ENCODE assay signal across 1 cellular context in genomic region chr17:38870259-38871165, GRCh38.
TF ChIP-seq lines count a peak whose summit lies in the region.

No MANE protein-coding gene starts in this region.

TF ChIP-seq in SK-N-SH treated with all-trans-retinoic acid at 6 μM for 48 hours, 23 proteins besides CTCF, POLR2A, EP300 and RAD21 (continued from another document):
- no peak for TF ChIP-seq TSHZ2 (CRISPR knock-in tag; IDR thresholded peaks at IDR 0.05)
